20 cellular contexts compared by ENCODE assay signal in the genomic region with DNA sequence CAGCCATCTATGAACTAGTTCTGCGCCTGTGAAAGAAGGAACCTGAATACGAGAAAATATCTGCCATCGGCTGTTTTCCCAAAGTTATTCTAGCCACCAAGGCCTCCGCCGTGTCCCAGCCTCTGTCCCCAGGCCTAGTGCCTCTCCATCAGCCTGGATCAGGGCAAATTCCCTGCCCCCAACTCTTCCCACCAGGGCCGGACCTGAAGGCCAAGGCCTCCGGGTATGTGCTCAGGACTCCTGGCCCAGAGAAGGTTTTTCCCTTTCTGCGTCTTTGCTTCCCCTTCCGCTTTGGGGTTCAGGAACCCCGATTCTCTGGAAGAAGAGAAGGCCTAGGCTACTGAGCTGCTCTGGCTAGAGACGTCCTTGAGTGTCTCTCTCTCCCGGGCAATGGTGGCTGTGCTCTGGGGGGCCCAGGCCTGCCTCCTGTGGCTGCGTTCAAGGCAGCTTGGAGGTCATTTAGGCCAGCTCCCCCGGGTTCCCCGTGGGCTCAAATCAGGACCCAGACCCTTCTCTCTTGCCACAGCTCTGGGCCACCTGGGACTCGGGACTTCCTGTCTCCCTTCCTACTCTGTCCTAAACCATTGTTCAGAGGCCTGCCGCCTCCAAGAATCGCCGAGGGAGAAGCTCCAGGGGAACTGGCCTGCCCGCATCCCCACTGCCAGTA. TPM values are rescaled to one million over a fixed set of nuclear protein-coding genes. Genes with fewer than 3 reads are reported as not detected.
DNase-seq lines count a peak whose midpoint lies in the region; ATAC-seq and TF ChIP-seq lines count a peak whose summit lies in the region.
"Had no signal": no experiment of that assay in that cellular context is flagged by ENCODE, and none has a peak within 500 bp of the region (broad histone marks: within the 10 kb centered on the region; RNA-seq: fewer than 3 reads in every experiment).

No MANE protein-coding gene starts in this region.

- H3K9me3 ChIP-seq in CD4-positive, alpha-beta memory T cell (ENCODE audit: control insufficient read depth in 1 of 2, low read length in 2 of 2), result no peaks in the 10 kb centered on the region
- no peaks in the 10 kb centered on the region for H3K9me3 ChIP-seq in psoas muscle
- H3K9me3 ChIP-seq: heart right ventricle, left lung had no signal

- no peak for TF ChIP-seq CTCF in LNCaP clone FGC (IDR thresholded peaks at IDR 0.05; ENCODE audit: control insufficient read depth, extremely low read depth, insufficient read depth)
- no peak for TF ChIP-seq CTCF in glutamatergic neuron (IDR thresholded peaks at IDR 0.05; ENCODE audit: partially characterized antibody, unreplicated experiment)
- no peak for TF ChIP-seq CTCF in psoas muscle (IDR thresholded peaks at IDR 0.05)

- peaks cover 25% of the 10 kb centered on the region for H3K4me1 ChIP-seq in CD4-positive, alpha-beta memory T cell (ENCODE audit: insufficient read depth, low read length)
- peaks cover 19% of the 10 kb centered on the region for H3K4me1 ChIP-seq in psoas muscle

- no peaks in the 10 kb centered on the region for H3K36me3 Mint-ChIP-seq in CD4-positive, alpha-beta memory T cell
- H3K36me3 Mint-ChIP-seq in glutamatergic neuron (ENCODE audit: unreplicated experiment), result peaks cover 1% of the 10 kb centered on the region
- H3K36me3 Mint-ChIP-seq in activated CD4-positive, alpha-beta T cell treated with anti-CD3 and anti-CD28 coated beads for 36 hours (ENCODE audit: low read depth), result no peaks in the 10 kb centered on the region
- H3K36me3 Mint-ChIP-seq: activated CD4-positive, alpha-beta memory T cell treated with anti-CD3 and anti-CD28 coated beads for 36 hours had no signal

- peaks cover 51% of the 10 kb centered on the region for H3K27me3 ChIP-seq in CD4-positive, alpha-beta memory T cell (ENCODE audit: insufficient read depth, low read length)
- H3K27me3 ChIP-seq in psoas muscle (ENCODE audit: insufficient read depth in 3 of 3, low read length in 2 of 3), result peaks cover 0 to 99% (median 60%) of the 10 kb centered on the region in 3 donors

- no peak overlapping the region for H3K27ac ChIP-seq in CD4-positive, alpha-beta memory T cell (ENCODE audit: low read depth, low read length)
- no peak overlapping the region for H3K27ac ChIP-seq in psoas muscle
- H3K27ac ChIP-seq: heart right ventricle, left lung had no signal

- H3K4me3 ChIP-seq in CD4-positive, alpha-beta memory T cell (ENCODE audit: low read length in 2 of 2), result no peak overlapping the region
- H3K4me3 ChIP-seq in LNCaP clone FGC (ENCODE audit: low read depth, low read length), result peak overlapping the region; percentile 56
- peak overlapping the region; percentile 61 for H3K4me3 ChIP-seq in psoas muscle

- peaks cover 19 to 45% (median 29%) of the 10 kb centered on the region in 4 donors for H3K4me1 Mint-ChIP-seq in CD4-positive, alpha-beta memory T cell
- H3K4me1 Mint-ChIP-seq in glutamatergic neuron (ENCODE audit: low read depth, unreplicated experiment), result peaks cover 6% of the 10 kb centered on the region
- peaks cover 28% of the 10 kb centered on the region for H3K4me1 Mint-ChIP-seq in activated CD4-positive, alpha-beta T cell treated with anti-CD3 and anti-CD28 coated beads for 36 hours

- no peak for DNase-seq in CD4-positive, alpha-beta memory T cell
- DNase-seq in LNCaP clone FGC (ENCODE audit: low read depth) (no peak), glutamatergic neuron (no peak), psoas muscle (no peak), NCI-H187 treated with DMSO at 0.1 percent for 48 hours (lab: John Stamatoyannopoulos, UW) (no peak), posterior vena cava (ENCODE audit: low spot score) (no peak)
- no peak for DNase-seq in activated CD4-positive, alpha-beta T cell treated with anti-CD3 and anti-CD28 coated beads for 36 hours
- DNase-seq: activated gamma-delta T cell; amniotic stem cell; H9; heart right ventricle; KBM-7; left lung; midbrain; NCI-H526 treated with DMSO at 0.1 percent for 48 hours; RPMI8226; stimulated activated naive CD4-positive, alpha-beta T cell had no signal

- POLR2A ChIA-PET in CD4-positive, alpha-beta memory T cell (lab: Charles Lee; ENCODE audit: partially characterized antibody), result no interaction called here
- POLR2A ChIA-PET in activated CD4-positive, alpha-beta T cell treated with anti-CD3 and anti-CD28 coated beads for 36 hours (lab: Charles Lee), result no interaction called here

- peak overlapping the region in 6 of 8 donors; percentile 17 to 69 (median 50) for H3K4me3 Mint-ChIP-seq in CD4-positive, alpha-beta memory T cell
- peak overlapping the region; percentile 35 for H3K4me3 Mint-ChIP-seq in glutamatergic neuron (ENCODE audit: unreplicated experiment)
- H3K4me3 Mint-ChIP-seq in activated CD4-positive, alpha-beta T cell treated with anti-CD3 and anti-CD28 coated beads for 36 hours, result no peak overlapping the region
- H3K4me3 Mint-ChIP-seq: dendritic cell treated with granulocyte-macrophage colony-stimulating factor and Interleukin-4, amounts not matched to agents 40 ng/mL and 50 ng/mL, for 4 days had no signal

- CTCF ChIA-PET in CD4-positive, alpha-beta memory T cell (lab: Charles Lee; ENCODE audit: partially characterized antibody), result no interaction called here
- CTCF ChIA-PET in activated CD4-positive, alpha-beta T cell treated with anti-CD3 and anti-CD28 coated beads for 36 hours (lab: Charles Lee), result interaction anchor here (1.0 kb wide), 1 partner anchor 14 kb away, joined by 3 read pairs; no protein-coding TSS in a partner anchor

- intact Hi-C loops in CD4-positive, alpha-beta memory T cell (cut with micrococcal nuclease), result no loop called here
- intact Hi-C loops in psoas muscle (cut with DNase I) (no loop called here), posterior vena cava (cut with DNase I) (no loop called here)
- intact Hi-C loops in activated CD4-positive, alpha-beta T cell treated with anti-CD3 and anti-CD28 coated beads for 36 hours (cut with DNase I, micrococcal nuclease), result no loop called here

- no peak for ATAC-seq in psoas muscle
- ATAC-seq in activated CD4-positive, alpha-beta T cell treated with anti-CD3 and anti-CD28 coated beads for 36 hours, result no peak
- ATAC-seq: heart right ventricle, left lung, SK-N-SH treated with all-trans-retinoic acid at 6 μM for 48 hours had no signal

- peaks cover 0 to 9% (median 0%) of the 10 kb centered on the region in 8 donors for H3K9me3 Mint-ChIP-seq in CD4-positive, alpha-beta memory T cell
- H3K9me3 Mint-ChIP-seq in glutamatergic neuron (ENCODE audit: unreplicated experiment), result peaks cover 12% of the 10 kb centered on the region
- no peaks in the 10 kb centered on the region for H3K9me3 Mint-ChIP-seq in activated CD4-positive, alpha-beta T cell treated with anti-CD3 and anti-CD28 coated beads for 36 hours (ENCODE audit: low read depth)
- H3K9me3 Mint-ChIP-seq: activated CD4-positive, alpha-beta memory T cell treated with anti-CD3 and anti-CD28 coated beads for 36 hours; dendritic cell treated with granulocyte-macrophage colony-stimulating factor and Interleukin-4, amounts not matched to agents 40 ng/mL and 50 ng/mL, for 4 days had no signal

- H3K36me3 ChIP-seq in CD4-positive, alpha-beta memory T cell (ENCODE audit: insufficient read depth, low read length), result no peaks in the 10 kb centered on the region
- H3K36me3 ChIP-seq in psoas muscle (ENCODE audit: insufficient read depth in 1 of 2, low read depth in 1 of 2), result no peaks in the 10 kb centered on the region
- H3K36me3 ChIP-seq: heart right ventricle, left lung had no signal

- 76 to 88% (median 81%) methylated on average over 20 of the region's 20 CpGs for WGBS in psoas muscle, 3 donors

- peaks cover 57 to 69% of the 10 kb centered on the region in 2 donors for H3K27me3 Mint-ChIP-seq in CD4-positive, alpha-beta memory T cell
- H3K27me3 Mint-ChIP-seq in glutamatergic neuron (ENCODE audit: unreplicated experiment), result peaks cover 46% of the 10 kb centered on the region
- peaks cover 79% of the 10 kb centered on the region for H3K27me3 Mint-ChIP-seq in activated CD4-positive, alpha-beta T cell treated with anti-CD3 and anti-CD28 coated beads for 36 hours

- H3K27ac Mint-ChIP-seq in CD4-positive, alpha-beta memory T cell, result no peak overlapping the region
- H3K27ac Mint-ChIP-seq in glutamatergic neuron (ENCODE audit: unreplicated experiment), result no peak overlapping the region
- no peak overlapping the region for H3K27ac Mint-ChIP-seq in activated CD4-positive, alpha-beta T cell treated with anti-CD3 and anti-CD28 coated beads for 36 hours
- H3K27ac Mint-ChIP-seq: activated CD4-positive, alpha-beta memory T cell treated with anti-CD3 and anti-CD28 coated beads for 36 hours; dendritic cell treated with granulocyte-macrophage colony-stimulating factor and Interleukin-4, amounts not matched to agents 40 ng/mL and 50 ng/mL, for 4 days; H9 had no signal

RNA-seq across cellular contexts. Expression of gene ALX4, which starts 1.6 kb away (rescaled TPM):
- total RNA-seq in CD4-positive, alpha-beta memory T cell, result not detected
- polyA plus RNA-seq in CD4-positive, alpha-beta memory T cell, result not detected
- total RNA-seq in glutamatergic neuron (ENCODE audit: unreplicated experiment) (not detected), psoas muscle (under 1 TPM in 3 of 4 donors, not detected in 1; 0.11 to 0.21 (median 0.17) TPM), posterior vena cava (not detected)
- under 1 TPM; 0.04 to 0.23 (median 0.06) TPM for polyA plus RNA-seq in psoas muscle
- total RNA-seq in activated CD4-positive, alpha-beta T cell treated with anti-CD3 and anti-CD28 coated beads for 36 hours, result not detected
- total RNA-seq: activated CD4-positive, alpha-beta memory T cell treated with anti-CD3 and anti-CD28 coated beads for 36 hours; H9; left lung had no signal

Comparison
In these comparisons a context has a peak if more than half of its experiments do, and no peak if none do; other contexts are left out.
1. H3K4me3 ChIP-seq: peak in LNCaP clone FGC (single experiment) and psoas muscle (single experiment); none in CD4-positive, alpha-beta memory T cell (0 of 2).